17 cellular contexts compared by ENCODE assay signal in the genomic region with DNA sequence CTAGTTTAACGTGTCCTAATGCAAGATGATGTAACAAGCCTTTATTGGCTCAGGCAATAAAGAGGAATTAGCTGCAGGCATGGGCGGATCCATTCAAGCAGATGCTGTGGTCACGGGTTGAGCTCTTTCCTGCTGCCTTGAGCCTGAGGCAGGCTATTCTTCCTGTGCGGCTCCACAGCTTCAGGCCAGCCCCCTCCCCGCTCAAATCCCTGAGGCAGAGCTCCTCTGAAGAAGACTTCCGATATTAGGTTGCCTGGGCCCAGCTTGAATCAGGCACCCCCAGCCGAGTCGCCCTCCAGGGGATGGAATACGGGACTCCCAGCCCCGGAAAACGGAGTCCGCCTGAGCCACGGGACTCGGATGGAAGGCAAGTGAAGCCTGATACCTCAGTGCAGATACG.
"Had no signal": no experiment of that assay in that cellular context is flagged by ENCODE, and none has a peak within 500 bp of the region (broad histone marks: within the 10 kb centered on the region; RNA-seq: fewer than 3 reads in every experiment).

No MANE protein-coding gene starts in this region.

- H3K4me3 ChIP-seq: adrenal gland, ascending aorta, esophagus muscularis mucosa, gastrocnemius medialis, left ventricle myocardium inferior, tibial nerve, uterus had no signal

- DNase-seq: activated CD4-positive, alpha-beta T cell treated with anti-CD3 and anti-CD28 coated beads, Interleukin-2, amount 10 ng/mL, durations not matched to agents 7 days and 5 days; activated CD8-positive, alpha-beta T cell treated with anti-CD3 and anti-CD28 coated beads, Interleukin-2, amount 10 ng/mL, durations not matched to agents 7 days and 5 days; activated gamma-delta T cell; adrenal gland; brain microvascular endothelial cell; gastrocnemius medialis; hippocampal formation; left ventricle myocardium inferior; naive thymus-derived CD4-positive, alpha-beta T cell; retina; stimulated activated naive CD8-positive, alpha-beta T cell treated with anti-CD3 and anti-CD28 coated beads, Interleukin-15, amount 100 ng/mL, for 72 hours; T-helper 2 cell; uterus had no signal

- H3K27ac ChIP-seq: adrenal gland, ascending aorta, brain microvascular endothelial cell, esophagus muscularis mucosa, gastrocnemius medialis, left ventricle myocardium inferior, tibial nerve, uterus, VCaP had no signal

- H3K36me3 ChIP-seq: adrenal gland, ascending aorta, brain microvascular endothelial cell, esophagus muscularis mucosa, gastrocnemius medialis, left ventricle myocardium inferior, tibial nerve, uterus had no signal

- H3K4me1 ChIP-seq: adrenal gland, ascending aorta, esophagus muscularis mucosa, gastrocnemius medialis, left ventricle myocardium inferior, tibial nerve, uterus had no signal

- H3K27me3 ChIP-seq: adrenal gland, ascending aorta, brain microvascular endothelial cell, gastrocnemius medialis, tibial nerve, uterus had no signal

- H3K9me3 ChIP-seq: adrenal gland, ascending aorta, esophagus muscularis mucosa, gastrocnemius medialis, uterus had no signal
